In the genomic region with DNA sequence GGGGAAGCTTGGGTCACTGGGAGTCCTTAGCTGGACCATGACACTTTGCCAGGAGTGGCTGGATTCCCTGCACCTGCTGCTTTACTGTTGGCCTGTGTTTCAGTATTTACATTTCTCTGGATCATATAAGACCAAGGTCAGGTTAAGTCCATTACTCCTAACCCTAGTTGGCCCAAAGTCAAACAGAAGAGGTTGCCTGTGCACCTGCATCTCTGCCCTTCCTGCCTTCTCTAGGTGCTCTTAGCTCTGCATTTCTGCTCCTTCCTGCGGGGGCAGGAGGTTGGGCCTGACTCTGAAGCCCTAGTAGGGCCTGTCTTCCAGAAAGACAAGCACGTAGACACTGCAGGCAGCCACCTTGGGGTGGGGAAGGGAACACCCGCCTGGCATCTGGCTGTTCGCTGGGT, we compare ENCODE assay signal across 18 cellular contexts.
A peak's percentile ranks its signal among the peaks of the same experiment; 100 is the strongest.
DNase-seq lines count a peak whose midpoint lies in the region; ATAC-seq and TF ChIP-seq lines count a peak whose summit lies in the region.
"Had no signal": no experiment of that assay in that cellular context is flagged by ENCODE, and none has a peak within 500 bp of the region (broad histone marks: within the 10 kb centered on the region; RNA-seq: fewer than 3 reads in every experiment).

No MANE protein-coding gene starts in this region.

- no peaks in the 10 kb centered on the region for H3K27me3 ChIP-seq in MM.1S (replicated peaks; ENCODE audit: insufficient read depth, low read length)
- H3K27me3 ChIP-seq: MG63, right atrium auricular region, uterus had no signal

- peak; percentile 22 for DNase-seq in activated CD4-positive, alpha-beta memory T cell treated with anti-CD3 and anti-CD28 coated beads for 36 hours
- DNase-seq in activated CD4-positive, alpha-beta memory T cell treated with anti-CD3 and anti-CD28 coated beads, Interleukin-2, amount 10 ng/mL, durations not matched to agents 7 days and 5 days = no peak
- DNase-seq in MM.1S (peak; percentile 42), RPMI8226 (peak; percentile 99), progenitor cell of endocrine pancreas (ENCODE audit: low spot score, unreplicated experiment) (no peak), Kasumi-1 (lab: John Stamatoyannopoulos, UW) (no peak)
- DNase-seq: activated CD8-positive, alpha-beta memory T cell treated with anti-CD3 and anti-CD28 coated beads, Interleukin-2, amount 50 U/mL, for 4 hours; CD8-positive, alpha-beta memory T cell; kidney glomerular epithelial cell; MG63; midbrain; NCI-H187 treated with DMSO at 0.1 percent for 48 hours; stimulated activated CD4-positive, alpha-beta T cell treated with anti-CD3 and anti-CD28 coated beads, Interleukin-1b, Interleukin-23, amount 100 ng/mL, for 48 hours; uterus had no signal

- CTCF ChIA-PET in activated CD4-positive, alpha-beta memory T cell treated with anti-CD3 and anti-CD28 coated beads for 36 hours (lab: Charles Lee) = interaction anchor here (0.6 to 2.8 kb wide), 15 partner anchors 9 to 1187 kb away, joined by 3 to 20 read pairs (median 3); no protein-coding TSS in a partner anchor
- CTCF ChIA-PET in activated CD4-positive, alpha-beta memory T cell treated with anti-CD3 and anti-CD28 coated beads, Interleukin-2, amount 10 ng/mL, durations not matched to agents 7 days and 5 days (lab: Charles Lee) = interaction anchor here (1.0 to 2.5 kb wide), 3 partner anchors 114 to 521 kb away, joined by 3 to 16 read pairs (median 4); a partner anchor contains a TSS

- no peak overlapping the region for H3K27ac ChIP-seq in MM.1S (ENCODE audit: low read length)
- H3K27ac ChIP-seq: coronary artery, right atrium auricular region, uterus had no signal

- no peaks in the 10 kb centered on the region for H3K9me2 ChIP-seq in MM.1S (replicated peaks; ENCODE audit: insufficient read depth, low read length)

- H4K20me1 ChIP-seq in MM.1S (ENCODE audit: insufficient read depth, low read length) = no peaks in the 10 kb centered on the region

- H3K79me2 ChIP-seq in MM.1S (ENCODE audit: low read length) = no peaks in the 10 kb centered on the region

- no peak overlapping the region for H3K4me2 ChIP-seq in MM.1S (ENCODE audit: low read depth, low read length)

- H3K9ac ChIP-seq in MM.1S (ENCODE audit: low read length) = no peak overlapping the region

- no peak overlapping the region for H2AFZ ChIP-seq in MM.1S (ENCODE audit: low read length)

- no peaks in the 10 kb centered on the region for H3F3A ChIP-seq in MM.1S (ENCODE audit: insufficient read depth, low read length)

- H3K9me3 Mint-ChIP-seq in activated CD4-positive, alpha-beta memory T cell treated with anti-CD3 and anti-CD28 coated beads for 36 hours = no peaks in the 10 kb centered on the region
- H3K9me3 Mint-ChIP-seq in activated CD4-positive, alpha-beta memory T cell treated with anti-CD3 and anti-CD28 coated beads, Interleukin-2, amount 10 ng/mL, durations not matched to agents 7 days and 5 days = no peaks in the 10 kb centered on the region
- H3K9me3 Mint-ChIP-seq in progenitor cell of endocrine pancreas (ENCODE audit: low read depth) = no peaks in the 10 kb centered on the region
- H3K9me3 Mint-ChIP-seq: CD8-positive, alpha-beta memory T cell had no signal

- H3K4me3 Mint-ChIP-seq in activated CD4-positive, alpha-beta memory T cell treated with anti-CD3 and anti-CD28 coated beads for 36 hours = no peak overlapping the region
- no peak overlapping the region for H3K4me3 Mint-ChIP-seq in activated CD4-positive, alpha-beta memory T cell treated with anti-CD3 and anti-CD28 coated beads, Interleukin-2, amount 10 ng/mL, durations not matched to agents 7 days and 5 days
- no peak overlapping the region for H3K4me3 Mint-ChIP-seq in progenitor cell of endocrine pancreas (ENCODE audit: low read depth)

- no peak for TF ChIP-seq CTCF in MM.1S (IDR thresholded peaks at IDR 0.05; ENCODE audit: low read length)
- TF ChIP-seq CTCF in progenitor cell of endocrine pancreas (IDR thresholded peaks at IDR 0.05; ENCODE audit: unreplicated experiment) = no peak

- no peak for ATAC-seq in HG03175 (IDR thresholded peaks at IDR 0.05; ENCODE audit: unreplicated experiment)
- ATAC-seq in HG03139 (IDR thresholded peaks at IDR 0.05; ENCODE audit: unreplicated experiment) = no peak

- H3K4me1 Mint-ChIP-seq in activated CD4-positive, alpha-beta memory T cell treated with anti-CD3 and anti-CD28 coated beads for 36 hours (ENCODE audit: low read depth) = peaks cover 37% of the 10 kb centered on the region
- H3K4me1 Mint-ChIP-seq in activated CD4-positive, alpha-beta memory T cell treated with anti-CD3 and anti-CD28 coated beads, Interleukin-2, amount 10 ng/mL, durations not matched to agents 7 days and 5 days = peaks cover 32% of the 10 kb centered on the region
- peaks cover 38% of the 10 kb centered on the region for H3K4me1 Mint-ChIP-seq in progenitor cell of endocrine pancreas (ENCODE audit: low read depth)

- intact Hi-C loops in activated CD4-positive, alpha-beta memory T cell treated with anti-CD3 and anti-CD28 coated beads for 36 hours (cut with micrococcal nuclease) = loop anchor here (5.0 to 10.0 kb wide), 4 partner anchors 100 to 915 kb away; no protein-coding TSS in a partner anchor

- H3K9me3 ChIP-seq in MM.1S (replicated peaks; ENCODE audit: insufficient read depth, low read length) = no peaks in the 10 kb centered on the region
- H3K9me3 ChIP-seq: MG63, right atrium auricular region, uterus had no signal

- no peak overlapping the region for H3K4me3 ChIP-seq in MM.1S (ENCODE audit: low read length)
- H3K4me3 ChIP-seq: coronary artery, MG63, right atrium auricular region, uterus had no signal

- no peaks in the 10 kb centered on the region for H3K36me3 ChIP-seq in MM.1S (replicated peaks; ENCODE audit: insufficient read depth, low read length)
- H3K36me3 ChIP-seq: MG63, right atrium auricular region, uterus had no signal

- no peak overlapping the region for H3K27ac Mint-ChIP-seq in activated CD4-positive, alpha-beta memory T cell treated with anti-CD3 and anti-CD28 coated beads for 36 hours
- H3K27ac Mint-ChIP-seq in activated CD4-positive, alpha-beta memory T cell treated with anti-CD3 and anti-CD28 coated beads, Interleukin-2, amount 10 ng/mL, durations not matched to agents 7 days and 5 days = no peak overlapping the region
- H3K27ac Mint-ChIP-seq in progenitor cell of endocrine pancreas = peak overlapping the region; percentile 21

- no peaks in the 10 kb centered on the region for H3K27me3 Mint-ChIP-seq in activated CD4-positive, alpha-beta memory T cell treated with anti-CD3 and anti-CD28 coated beads for 36 hours
- H3K27me3 Mint-ChIP-seq in activated CD4-positive, alpha-beta memory T cell treated with anti-CD3 and anti-CD28 coated beads, Interleukin-2, amount 10 ng/mL, durations not matched to agents 7 days and 5 days = peaks cover 11% of the 10 kb centered on the region
- H3K27me3 Mint-ChIP-seq in progenitor cell of endocrine pancreas = peaks cover 98% of the 10 kb centered on the region

- POLR2A ChIA-PET in activated CD4-positive, alpha-beta memory T cell treated with anti-CD3 and anti-CD28 coated beads for 36 hours (lab: Charles Lee) = no interaction called here
- POLR2A ChIA-PET in activated CD4-positive, alpha-beta memory T cell treated with anti-CD3 and anti-CD28 coated beads, Interleukin-2, amount 10 ng/mL, durations not matched to agents 7 days and 5 days (lab: Charles Lee) = interaction anchor here (1.2 kb wide), 1 partner anchor 515 kb away, joined by 3 read pairs; no protein-coding TSS in a partner anchor

- H3K36me3 Mint-ChIP-seq in activated CD4-positive, alpha-beta memory T cell treated with anti-CD3 and anti-CD28 coated beads for 36 hours = no peaks in the 10 kb centered on the region
- no peaks in the 10 kb centered on the region for H3K36me3 Mint-ChIP-seq in activated CD4-positive, alpha-beta memory T cell treated with anti-CD3 and anti-CD28 coated beads, Interleukin-2, amount 10 ng/mL, durations not matched to agents 7 days and 5 days (ENCODE audit: low read depth)
- H3K36me3 Mint-ChIP-seq in progenitor cell of endocrine pancreas (ENCODE audit: insufficient read depth) = peaks cover 4% of the 10 kb centered on the region
- H3K36me3 Mint-ChIP-seq: CD8-positive, alpha-beta memory T cell had no signal

- peaks cover 12% of the 10 kb centered on the region for H3K4me1 ChIP-seq in MM.1S (ENCODE audit: low read length)

Comparison
In these comparisons a context has a peak if more than half of its experiments do, and no peak if none do; other contexts are left out.
1. DNase-seq: peak in activated CD4-positive, alpha-beta memory T cell treated with anti-CD3 and anti-CD28 coated beads for 36 hours (single experiment), MM.1S (single experiment) and RPMI8226 (single experiment); none in activated CD4-positive, alpha-beta memory T cell treated with anti-CD3 and anti-CD28 coated beads, Interleukin-2, amount 10 ng/mL, durations not matched to agents 7 days and 5 days (single experiment), progenitor cell of endocrine pancreas (single experiment) and Kasumi-1 (0 of 2).